ENCODE assay signal across 19 cellular contexts in genomic region chr6:95819939-95820338, GRCh38.
DNase-seq lines count a peak whose midpoint lies in the region; ATAC-seq, FAIRE-seq and TF ChIP-seq lines count a peak whose summit lies in the region.
"Had no signal": no experiment of that assay in that cellular context is flagged by ENCODE, and none has a peak within 500 bp of the region (broad histone marks: within the 10 kb centered on the region; RNA-seq: fewer than 3 reads in every experiment).

No MANE protein-coding gene starts in this region.

- no peak for FAIRE-seq in kidney (lab: Jason Lieb, UNC)
- FAIRE-seq: RCC 7860 had no signal

- no peaks in the 10 kb centered on the region for H3K9me2 ChIP-seq in GM23338 (ENCODE audit: insufficient read depth)

- H3K4me1 ChIP-seq in GM23338 (ENCODE audit: insufficient read depth), result no peaks in the 10 kb centered on the region
- H3K4me1 ChIP-seq in kidney (ENCODE audit: control insufficient read depth in 1 of 2, insufficient read depth in 1 of 2, low read depth in 1 of 2, low read length in 2 of 2), result no peaks in the 10 kb centered on the region
- H3K4me1 ChIP-seq: heart right ventricle, left lung, suprapubic skin had no signal

- H3K36me3 ChIP-seq in GM06990 (ENCODE audit: control insufficient read depth, insufficient read depth, low read length) (no peaks in the 10 kb centered on the region), GM23338 (ENCODE audit: insufficient read depth) (no peaks in the 10 kb centered on the region), kidney (ENCODE audit: control insufficient read depth in 1 of 2, insufficient read depth in 2 of 2, low read length in 2 of 2) (no peaks in the 10 kb centered on the region)
- H3K36me3 ChIP-seq: heart right ventricle, left lung, suprapubic skin had no signal

- intact Hi-C loops in kidney (cut with DNase I), result no loop called here

- no peaks in the 10 kb centered on the region for H3F3A ChIP-seq in GM23338 (replicated peaks; ENCODE audit: low read depth)

- H3K4me2 ChIP-seq in GM23338, result no peak overlapping the region

- DNase-seq in GM06990 (ENCODE audit: extremely low read depth, insufficient read length) (no peak), GM23338 (ENCODE audit: low spot score) (peak; percentile 60), OCI-M1 (lab: John Stamatoyannopoulos, UW) (peak; percentile 19), kidney (peak; percentile 28), GM10266 (ENCODE audit: extremely low spot score) (no peak), GM03348 (ENCODE audit: low spot score) (no peak)
- no peak for DNase-seq in stimulated activated naive CD4-positive, alpha-beta T cell treated with Interleukin-2 at 50 U/mL for 16 hours (lab: John Stamatoyannopoulos, UW)
- no peak for DNase-seq in stimulated activated CD4-positive, alpha-beta T cell treated with anti-CD3 and anti-CD28 coated beads, Interleukin-4, amount 100 ng/mL, for 4 hours
- DNase-seq: caudate nucleus; CD4-positive, CD25-positive, alpha-beta regulatory T cell; heart right ventricle; NCI-H2171 treated with DMSO at 0.1 percent for 48 hours; T1000 had no signal

- H2AFZ ChIP-seq in GM23338, result peak overlapping the region; percentile 76; the same call in 1 of the 2 replicates

- H3K27ac ChIP-seq in GM23338 (ENCODE audit: low read depth), result no peak overlapping the region
- no peak overlapping the region for H3K27ac ChIP-seq in kidney (ENCODE audit: low read depth in 2 of 2, low read length in 2 of 2)
- H3K27ac ChIP-seq: epithelial cell of prostate, heart right ventricle, left lung, suprapubic skin had no signal

- H3K79me2 ChIP-seq in GM23338 (replicated peaks; ENCODE audit: insufficient read depth), result no peaks in the 10 kb centered on the region

- H3K27me3 Mint-ChIP-seq in GM23338 (ENCODE audit: insufficient read depth, low read depth, poor library complexity), result no peaks in the 10 kb centered on the region
- H3K27me3 Mint-ChIP-seq: activated naive CD4-positive, alpha-beta T cell treated with anti-CD3 and anti-CD28 coated beads, Interleukin-2, amount 50 U/mL, for 24 hours; CD4-positive, CD25-positive, alpha-beta regulatory T cell had no signal

- peaks cover 5% of the 10 kb centered on the region; the same call in 2 of the 3 replicates for H3K9me3 Mint-ChIP-seq in GM23338
- H3K9me3 Mint-ChIP-seq: activated naive CD4-positive, alpha-beta T cell treated with anti-CD3 and anti-CD28 coated beads, Interleukin-2, amount 50 U/mL, for 24 hours; nephron had no signal

- H3K4me3 ChIP-seq in GM06990 (replicated peaks; ENCODE audit: low read depth, low read length) (no peak overlapping the region), GM23338 (no peak overlapping the region), kidney (ENCODE audit: low read length in 2 of 2) (no peak overlapping the region)
- H3K4me3 ChIP-seq: heart right ventricle, left lung, suprapubic skin had no signal

- no peak overlapping the region for H3K4me3 Mint-ChIP-seq in GM23338
- H3K4me3 Mint-ChIP-seq: activated naive CD4-positive, alpha-beta T cell treated with anti-CD3 and anti-CD28 coated beads, Interleukin-2, amount 50 U/mL, for 24 hours; CD4-positive, CD25-positive, alpha-beta regulatory T cell; nephron had no signal

- H3K27ac Mint-ChIP-seq in GM23338, result no peak overlapping the region
- H3K27ac Mint-ChIP-seq: activated naive CD4-positive, alpha-beta T cell treated with anti-CD3 and anti-CD28 coated beads, Interleukin-2, amount 50 U/mL, for 24 hours; CD4-positive, CD25-positive, alpha-beta regulatory T cell; nephron had no signal

- H3K9me3 ChIP-seq in kidney (ENCODE audit: control insufficient read depth in 1 of 2, low read length in 2 of 2), result no peaks in the 10 kb centered on the region

- H3K27me3 ChIP-seq in GM06990 (replicated peaks; ENCODE audit: control insufficient read depth, insufficient read depth, low read length) (no peaks in the 10 kb centered on the region), GM23338 (ENCODE audit: insufficient read depth) (no peaks in the 10 kb centered on the region)
- H3K27me3 ChIP-seq: heart right ventricle, left lung, suprapubic skin had no signal

- H3K9ac ChIP-seq in kidney (ENCODE audit: low read length in 2 of 2), result no peak overlapping the region

- peaks cover 17% of the 10 kb centered on the region; the same call in 2 of the 3 replicates for H3K4me1 Mint-ChIP-seq in GM23338
- H3K4me1 Mint-ChIP-seq: activated naive CD4-positive, alpha-beta T cell treated with anti-CD3 and anti-CD28 coated beads, Interleukin-2, amount 50 U/mL, for 24 hours; CD4-positive, CD25-positive, alpha-beta regulatory T cell; nephron had no signal

- no peaks in the 10 kb centered on the region for H4K20me1 ChIP-seq in GM23338 (replicated peaks; ENCODE audit: insufficient read depth)

- no peaks in the 10 kb centered on the region for H3K36me3 Mint-ChIP-seq in GM23338 (ENCODE audit: low read depth)
- H3K36me3 Mint-ChIP-seq: activated naive CD4-positive, alpha-beta T cell treated with anti-CD3 and anti-CD28 coated beads, Interleukin-2, amount 50 U/mL, for 24 hours had no signal

- peak; percentile 38 for TF ChIP-seq CTCF in GM06990 (IDR thresholded peaks at IDR 0.05; ENCODE audit: insufficient read depth, low read length, poor library complexity, severe bottlenecking)
- TF ChIP-seq CTCF in GM23338 (conservative IDR thresholded peaks at IDR 0.05; ENCODE audit: low read depth in 2 of 2), result peak; percentile 76 to 78
- TF ChIP-seq CTCF in kidney (IDR thresholded peaks at IDR 0.05; ENCODE audit: borderline replicate concordance, extremely low read depth, insufficient read depth), result no peak
- TF ChIP-seq CTCF in GM10266 (IDR thresholded peaks at IDR 0.05; ENCODE audit: control insufficient read depth, insufficient read depth, low read depth, missing control alignments), result no peak

- ATAC-seq in GM23338, result peak; percentile 44
- ATAC-seq: heart right ventricle, left lung had no signal

TF ChIP-seq in GM23338, 12 proteins besides CTCF, POLR2A, EP300 and RAD21:
- TF ChIP-seq EZH2phosphoT487 (IDR thresholded peaks at IDR 0.05; ENCODE audit: unreplicated experiment) (no peak), STAT1 (IDR thresholded peaks at IDR 0.05; ENCODE audit: unreplicated experiment) (no peak), CREB1 (CRISPR knock-in tag; IDR thresholded peaks at IDR 0.05; ENCODE audit: low read depth) (no peak), NANOG (IDR thresholded peaks at IDR 0.05; ENCODE audit: borderline replicate concordance) (no peak), POLR2AphosphoS5 (IDR thresholded peaks at IDR 0.05; ENCODE audit: low read depth) (no peak), JUNB (IDR thresholded peaks at IDR 0.05; ENCODE audit: unreplicated experiment) (no peak)

Comparison
In these comparisons a context has a peak if more than half of its experiments do, and no peak if none do; other contexts are left out.
1. DNase-seq: peak in GM23338 (single experiment), OCI-M1 (single experiment) and kidney (single experiment); none in GM06990 (single experiment), stimulated activated naive CD4-positive, alpha-beta T cell treated with Interleukin-2 at 50 U/mL for 16 hours (single experiment), stimulated activated CD4-positive, alpha-beta T cell treated with anti-CD3 and anti-CD28 coated beads, Interleukin-4, amount 100 ng/mL, for 4 hours (0 of 2), GM10266 (single experiment) and GM03348 (single experiment).
2. CTCF ChIP-seq: peak in GM06990 (single experiment) and GM23338 (2 of 2); none in kidney (single experiment) and GM10266 (single experiment).